In genomic region chr3:14480207-14481017, GRCh38 we compare ENCODE assay signal across 13 cellular contexts. TPM values are rescaled to one million over a fixed set of nuclear protein-coding genes. Genes with fewer than 3 reads are reported as not detected.
A peak's percentile ranks its signal among the peaks of the same experiment; 100 is the strongest.
DNase-seq lines count a peak whose midpoint lies in the region; ATAC-seq and TF ChIP-seq lines count a peak whose summit lies in the region.
"Had no signal": no experiment of that assay in that cellular context is flagged by ENCODE, and none has a peak within 500 bp of the region (broad histone marks: within the 10 kb centered on the region; RNA-seq: fewer than 3 reads in every experiment).

No MANE protein-coding gene starts in this region.

- peak; percentile 50 for ATAC-seq in Right ventricle myocardium superior (ENCODE audit: poor library complexity)
- ATAC-seq in HG03045 (IDR thresholded peaks at IDR 0.05; ENCODE audit: unreplicated experiment): no peak
- no peak for ATAC-seq in right lobe of liver
- ATAC-seq: left lobe of liver had no signal

- TF ChIP-seq POLR2A in right lobe of liver (IDR thresholded peaks at IDR 0.05): no peak

- H3K27me3 ChIP-seq in osteoblast (ENCODE audit: insufficient read depth, low read length) (no peaks in the 10 kb centered on the region), right lobe of liver (no peaks in the 10 kb centered on the region)

- H3K36me3 ChIP-seq in HEK293 (ENCODE audit: control insufficient read depth in 2 of 2, insufficient read depth in 1 of 2, low read length in 2 of 2): peaks cover 4 to 31% of the 10 kb centered on the region in 2 experiments; a peak in 2 of 3 replicates
- H3K36me3 ChIP-seq in osteoblast (ENCODE audit: insufficient read depth, low read length): peaks cover 99% of the 10 kb centered on the region
- no peaks in the 10 kb centered on the region for H3K36me3 ChIP-seq in right lobe of liver

- H3K4me3 ChIP-seq in HEK293 (ENCODE audit: low read depth, low read length): no peak overlapping the region
- no peak overlapping the region for H3K4me3 ChIP-seq in osteoblast (ENCODE audit: insufficient read depth, low read length)
- no peak overlapping the region for H3K4me3 ChIP-seq in right lobe of liver
- H3K4me3 ChIP-seq: SK-N-MC had no signal

- H3K4me1 ChIP-seq in HEK293 (ENCODE audit: control insufficient read depth, insufficient read depth, low read length) (no peaks in the 10 kb centered on the region), osteoblast (ENCODE audit: insufficient read depth, low read length) (peaks cover 6% of the 10 kb centered on the region), right lobe of liver (no peaks in the 10 kb centered on the region)

- H4K20me1 ChIP-seq in osteoblast (ENCODE audit: insufficient read depth, low read length): no peaks in the 10 kb centered on the region

- no peaks in the 10 kb centered on the region for H3K79me2 ChIP-seq in osteoblast (ENCODE audit: insufficient read depth, low read length)

- 43% methylated on average over 1 of the region's 8 CpGs for WGBS in right lobe of liver (ENCODE audit: insufficient coverage, low coverage, low lambda C conversion rate, missing lambda C conversion rate)

- H3K4me2 ChIP-seq in osteoblast (ENCODE audit: insufficient read depth, low read length): no peak overlapping the region

- POLR2A ChIA-PET in HEK293 (lab: Yijun Ruan, JAX): interaction anchor here (0.6 to 1.1 kb wide), 4 partner anchors 8 to 302 kb away, joined by 3 to 4 read pairs (median 3); partner anchors contain the start of genes LSM3 and XPC

- no peak overlapping the region for H2AFZ ChIP-seq in osteoblast (ENCODE audit: low read length)

- no peak for TF ChIP-seq CTCF in HEK293 (tag by site-specific recombination; IDR thresholded peaks at IDR 0.05)
- TF ChIP-seq CTCF in osteoblast (IDR thresholded peaks at IDR 0.05; ENCODE audit: extremely low read depth, low read depth, low read length): no peak
- TF ChIP-seq CTCF in right lobe of liver (IDR thresholded peaks at IDR 0.05): no peak

- H3K9me3 ChIP-seq in HEK293 (ENCODE audit: control insufficient read depth, insufficient read depth, low read depth, low read length) (no peaks in the 10 kb centered on the region), osteoblast (ENCODE audit: low read depth, low read length) (no peaks in the 10 kb centered on the region), right lobe of liver (no peaks in the 10 kb centered on the region)

- peak; percentile 77 for DNase-seq in astrocyte of the hippocampus (ENCODE audit: low read depth, low spot score)
- DNase-seq in Right ventricle myocardium superior: peak; percentile 57
- DNase-seq in osteoblast (ENCODE audit: insufficient read length, low spot score, missing footprints): peak; percentile 87
- no peak for DNase-seq in right lobe of liver
- no peak for DNase-seq in cortex of kidney (lab: John Stamatoyannopoulos, UW)
- DNase-seq in NK-92 treated with Interleukin-12 subunit alpha and Interleukin-12 subunit beta, amount 100 ng/mL, for 24 hours (lab: John Stamatoyannopoulos, UW): no peak
- DNase-seq: DND-41, KG1, NCI-H187 treated with DMSO at 0.1 percent for 48 hours had no signal

- CTCF ChIA-PET in HEK293 (lab: Yijun Ruan, JAX): interaction anchor here (0.6 to 2.5 kb wide), 4 partner anchors 12 to 277 kb away, joined by 3 to 9 read pairs (median 4); no protein-coding TSS in a partner anchor

- intact Hi-C loops in Right ventricle myocardium superior (cut with DNase I): no loop called here
- intact Hi-C loops in right lobe of liver (cut with DNase I): no loop called here

- peak overlapping the region; percentile 3; the same call in 1 of the 2 replicates for H3K27ac ChIP-seq in HEK293 (ENCODE audit: extremely low read depth, low read depth, low read length)
- H3K27ac ChIP-seq in osteoblast (ENCODE audit: low read depth, low read length): peak overlapping the region; percentile 63
- H3K27ac ChIP-seq in right lobe of liver: no peak overlapping the region
- H3K27ac ChIP-seq: SK-N-MC had no signal

TF ChIP-seq in HEK293, 187 proteins besides CTCF, POLR2A, EP300 and RAD21 (continues in another document):
- TF ChIP-seq GLIS1 (tag by site-specific recombination; IDR thresholded peaks at IDR 0.05): peak; percentile 81
- peak; percentile 60; the same call in 1 of the 2 replicates for TF ChIP-seq GLIS2 (tag by site-specific recombination; IDR thresholded peaks at IDR 0.05)
- TF ChIP-seq PRDM4 (tag by site-specific recombination; IDR thresholded peaks at IDR 0.05): no peak
- no peak for TF ChIP-seq ZNF623 (tag by site-specific recombination; IDR thresholded peaks at IDR 0.05)
- TF ChIP-seq GLI2 (tag by site-specific recombination; IDR thresholded peaks at IDR 0.05; ENCODE audit: borderline replicate concordance, low read depth): peak; percentile 67; the same call in 1 of the 2 replicates
- TF ChIP-seq SP7 (tag by site-specific recombination; IDR thresholded peaks at IDR 0.05): peak; percentile 53
- peak; percentile 90 for TF ChIP-seq ATF2 (tag by site-specific recombination; IDR thresholded peaks at IDR 0.05; ENCODE audit: low read depth)
- no peak for TF ChIP-seq REST (tag by site-specific recombination; IDR thresholded peaks at IDR 0.05)
- 0 out of 2 replicates have a peak, but pooled peaks have one; percentile 60 for TF ChIP-seq ZBTB1 (tag by site-specific recombination; IDR thresholded peaks at IDR 0.05)
- TF ChIP-seq ZSCAN23 (tag by site-specific recombination; IDR thresholded peaks at IDR 0.05): peak; percentile 66; the same call in 1 of the 2 replicates
- no peak for TF ChIP-seq ZNF350 (tag by site-specific recombination; IDR thresholded peaks at IDR 0.05)
- TF ChIP-seq ZNF366 (tag by site-specific recombination; conservative IDR thresholded peaks at IDR 0.05): peak; percentile 85
- peak; percentile 90 for TF ChIP-seq ZBTB21 (tag by site-specific recombination; IDR thresholded peaks at IDR 0.05)

RNA-seq across cellular contexts. Expression of gene GRIP2, which starts 59.7 kb away (rescaled TPM):
- total RNA-seq in Right ventricle myocardium superior: 40.1 TPM
- total RNA-seq in osteoblast: under 0.01 and 1.4 TPM in 2 replicates
- under 1 TPM in 5 of 6 experiments, not detected in 1; 0.04 to 0.44 (median 0.33) TPM for total RNA-seq in right lobe of liver

Comparison
In these comparisons a context has a peak if more than half of its experiments do, and no peak if none do; other contexts are left out.
1. H3K27ac ChIP-seq: peak in HEK293 (single experiment) and osteoblast (single experiment); none in right lobe of liver (0 of 3).
2. DNase-seq: peak in astrocyte of the hippocampus (single experiment), Right ventricle myocardium superior (single experiment) and osteoblast (single experiment); none in right lobe of liver (0 of 3), cortex of kidney (single experiment) and NK-92 treated with Interleukin-12 subunit alpha and Interleukin-12 subunit beta, amount 100 ng/mL, for 24 hours (single experiment).
3. RNA of gene GRIP2, which starts 59.7 kb away (total RNA-seq): 40.1 TPM in Right ventricle myocardium superior (single experiment); under 0.01 to 1.4 TPM in osteoblast and 0.04 to 0.44 TPM in right lobe of liver; every median in the first group is over 10 times any median in the second.